ENCODE assay signal across 9 cellular contexts in genomic region chr16:89491238-89491869, GRCh38. TPM values are rescaled to one million over a fixed set of nuclear protein-coding genes. Genes with fewer than 3 reads are reported as not detected.
DNase-seq lines count a peak whose midpoint lies in the region; ATAC-seq, FAIRE-seq and TF ChIP-seq lines count a peak whose summit lies in the region.
"Had no signal": no experiment of that assay in that cellular context is flagged by ENCODE, and none has a peak within 500 bp of the region (broad histone marks: within the 10 kb centered on the region; RNA-seq: fewer than 3 reads in every experiment).

No MANE protein-coding gene starts in this region.

- H3K9ac ChIP-seq in endothelial cell of umbilical vein (replicated peaks; ENCODE audit: extremely low read depth, insufficient read depth, low read length) (peak overlapping the region; percentile 75), neuronal stem cell (ENCODE audit: low read depth, low read length, poor library complexity) (peak overlapping the region; percentile 82)

- no peak for ATAC-seq in left colon

- H4K20me1 ChIP-seq in endothelial cell of umbilical vein (replicated peaks; ENCODE audit: control insufficient read depth, extremely low read depth, insufficient read depth, low read length) = peaks cover 2% of the 10 kb centered on the region

- peak; percentile 44 for DNase-seq in SKM-1 treated with dmso at 0.1 percent for 144 hours (lab: John Stamatoyannopoulos, UW; ENCODE audit: unreplicated experiment)
- DNase-seq in SKM-1 (lab: John Stamatoyannopoulos, UW; ENCODE audit: unreplicated experiment) = no peak
- peak; percentile 75 for DNase-seq in RKO (ENCODE audit: low spot score)
- DNase-seq in endothelial cell of umbilical vein (ENCODE audit: low read depth, low spot score) = no peak
- peak; percentile 31 for DNase-seq in neuronal stem cell (ENCODE audit: low spot score)
- no peak for DNase-seq in hippocampal formation (lab: John Stamatoyannopoulos, UW)
- no peak for DNase-seq in amniotic stem cell (lab: John Stamatoyannopoulos, UW)
- no peak for DNase-seq in left colon

- no peak overlapping the region for H2BK15ac ChIP-seq in neuronal stem cell (ENCODE audit: low read length)

- H4K8ac ChIP-seq in neuronal stem cell (ENCODE audit: low read depth, low read length) = no peak overlapping the region

- H4K91ac ChIP-seq in neuronal stem cell (ENCODE audit: low read depth, low read length, poor library complexity) = no peak overlapping the region

- H3K9me1 ChIP-seq in endothelial cell of umbilical vein (replicated peaks; ENCODE audit: control insufficient read depth, extremely low read depth, insufficient read depth, low read length) = no peaks in the 10 kb centered on the region

- TF ChIP-seq CTCF in endothelial cell of umbilical vein (IDR thresholded peaks at IDR 0.05; ENCODE audit: extremely low read depth in 1 of 2, insufficient read depth in 1 of 2, low read depth in 1 of 2, low read length in 2 of 2) = peak in 1 of 2 donors; percentile 10

- H3K27me3 ChIP-seq in endothelial cell of umbilical vein (ENCODE audit: control insufficient read depth in 2 of 2, insufficient read depth in 2 of 2, low read length in 2 of 2) (no peaks in the 10 kb centered on the region), neuronal stem cell (ENCODE audit: control insufficient read depth in 3 of 3, insufficient read depth in 3 of 3, low read depth in 1 of 3, low read length in 3 of 3) (no peaks in the 10 kb centered on the region)

- CTCF ChIA-PET in endothelial cell of umbilical vein (lab: Charles Lee) = interaction anchor here (1.2 to 2.8 kb wide), 3 partner anchors 17 to 81 kb away, joined by 3 to 11 read pairs (median 5); partner anchors contain the start of gene SPG7

- H3K4me1 ChIP-seq in endothelial cell of umbilical vein (ENCODE audit: control insufficient read depth, extremely low read depth, insufficient read depth, low read length) (peaks cover 23% of the 10 kb centered on the region), neuronal stem cell (ENCODE audit: control insufficient read depth in 2 of 2, insufficient read depth in 1 of 2, low read depth in 1 of 2, low read length in 2 of 2) (peaks cover 11 to 31% of the 10 kb centered on the region in 2 donors)

- H3K79me2 ChIP-seq in endothelial cell of umbilical vein (ENCODE audit: control insufficient read depth, insufficient read depth, low read length) = peaks cover 47% of the 10 kb centered on the region

- H3K36me3 ChIP-seq in endothelial cell of umbilical vein (ENCODE audit: control insufficient read depth in 2 of 2, extremely low read depth in 1 of 2, insufficient read depth in 2 of 2, low read length in 2 of 2) (peaks cover 0 to 2% of the 10 kb centered on the region in 2 experiments), neuronal stem cell (replicated peaks in 1 of 2; ENCODE audit: control insufficient read depth in 2 of 2, insufficient read depth in 2 of 2, low read length in 2 of 2) (peaks cover 3 to 10% of the 10 kb centered on the region in 2 donors)

- WGBS in neuronal stem cell (ENCODE audit: extremely low coverage in 2 of 2, insufficient read length in 2 of 2, insufficient replicate concordance in 1 of 2), 2 donors = no CpG with 5 or more reads among the region's 22 CpGs

- intact Hi-C loops in endothelial cell of umbilical vein (cut with micrococcal nuclease) (loop anchor here (2.0 kb wide), 2 partner anchors 81 to 161 kb away; no protein-coding TSS in a partner anchor), left colon (cut with DNase I, micrococcal nuclease) (no loop called here)

- peak overlapping the region; percentile 55 for H3K27ac ChIP-seq in endothelial cell of umbilical vein (ENCODE audit: insufficient read depth, low read depth, low read length)
- no peak overlapping the region for H3K27ac ChIP-seq in neuronal stem cell (replicated peaks; ENCODE audit: low read length)

- H3K4ac ChIP-seq in neuronal stem cell (ENCODE audit: low read length) = no peak overlapping the region

- peak overlapping the region; percentile 30 to 76 (median 69) for H3K4me3 ChIP-seq in endothelial cell of umbilical vein (replicated peaks in 1 of 3; ENCODE audit: insufficient read depth in 1 of 3, low read depth in 1 of 3, low read length in 3 of 3)
- peak overlapping the region; percentile 63 to 97 for H3K4me3 ChIP-seq in neuronal stem cell (ENCODE audit: low read length in 2 of 2)

- H3K4me2 ChIP-seq in endothelial cell of umbilical vein (ENCODE audit: insufficient read depth, low read length) = peak overlapping the region; percentile 96
- H3K4me2 ChIP-seq in neuronal stem cell (ENCODE audit: insufficient read depth, low read length, poor library complexity, severe bottlenecking) = peak overlapping the region; percentile 89

- H2BK12ac ChIP-seq in neuronal stem cell (ENCODE audit: low read length) = no peak overlapping the region

- peak overlapping the region; percentile 67 for H3K23ac ChIP-seq in neuronal stem cell (ENCODE audit: low read depth, low read length, poor library complexity)

- H2BK120ac ChIP-seq in neuronal stem cell (ENCODE audit: low read depth, low read length) = no peak overlapping the region

- no peak overlapping the region for H3K14ac ChIP-seq in neuronal stem cell (ENCODE audit: low read length)

- peaks cover 6% of the 10 kb centered on the region for H3K79me1 ChIP-seq in neuronal stem cell (ENCODE audit: low read depth, low read length)

- H3K9me3 ChIP-seq in endothelial cell of umbilical vein (replicated peaks; ENCODE audit: control insufficient read depth, insufficient read depth, low read length) (no peaks in the 10 kb centered on the region), neuronal stem cell (replicated peaks in 1 of 2; ENCODE audit: control insufficient read depth in 2 of 2, insufficient read depth in 1 of 2, low read depth in 1 of 2, low read length in 2 of 2) (no peaks in the 10 kb centered on the region)

- dilution Hi-C loops in endothelial cell of umbilical vein (cut with MboI; ENCODE audit: extremely low pct_ligation_motif_present, low sequenced_read_pairs) = no loop called here

- no peak overlapping the region for H3K18ac ChIP-seq in neuronal stem cell (ENCODE audit: low read length)

- H2AFZ ChIP-seq in endothelial cell of umbilical vein (ENCODE audit: low read depth, low read length) (peak overlapping the region; percentile 51), neuronal stem cell (ENCODE audit: low read length) (peak overlapping the region; percentile 81)

- no peak overlapping the region for H2AK5ac ChIP-seq in neuronal stem cell (ENCODE audit: low read depth, low read length)

- peak overlapping the region; percentile 90 for H2BK5ac ChIP-seq in neuronal stem cell (ENCODE audit: low read length)

- TSS peak; percentile 67 for BruUV-seq in endothelial cell of umbilical vein (replicated peaks; lab: Mats Ljungman, UMichigan)

- TF ChIP-seq POLR2A in endothelial cell of umbilical vein (IDR thresholded peaks at IDR 0.05; ENCODE audit: low read depth, low read length) = no peak

- FAIRE-seq in endothelial cell of umbilical vein (lab: Jason Lieb, UNC) = peak; percentile 81
- FAIRE-seq: islet of Langerhans had no signal

- POLR2A ChIA-PET in endothelial cell of umbilical vein (lab: Charles Lee) = interaction anchor here (0.6 kb wide), 1 partner anchor 10 kb away, joined by 6 read pairs; no protein-coding TSS in a partner anchor

TF ChIP-seq in endothelial cell of umbilical vein, 7 proteins besides CTCF, POLR2A, EP300 and RAD21:
- TF ChIP-seq MYC (IDR thresholded peaks at IDR 0.05; ENCODE audit: low read depth, low read length) (no peak), EZH2 (IDR thresholded peaks at IDR 0.05; ENCODE audit: borderline replicate concordance, low read depth, low read length, severe bottlenecking) (no peak), POLR2AphosphoS5 (IDR thresholded peaks at IDR 0.05; ENCODE audit: insufficient read depth, low read depth, low read length) (no peak), JUN (IDR thresholded peaks at IDR 0.05; ENCODE audit: borderline replicate concordance, insufficient read depth, insufficient read length, low read depth) (no peak), FOS (IDR thresholded peaks at IDR 0.05; ENCODE audit: borderline replicate concordance, insufficient read depth, low read length) (no peak), MAX (IDR thresholded peaks at IDR 0.05; ENCODE audit: insufficient read depth, insufficient read length) (no peak), GATA2 (IDR thresholded peaks at IDR 0.05; ENCODE audit: insufficient read depth, insufficient read length, low read depth, low read length) (no peak)
TF ChIP-seq in endothelial cell of umbilical vein: peak in this region for 0.

RNA-seq across cellular contexts. Expression of gene ANKRD11, which starts 1.0 kb away (rescaled TPM):
- 184 and 191 TPM in 2 replicates for total RNA-seq in endothelial cell of umbilical vein
- polyA plus RNA-seq in endothelial cell of umbilical vein = 49.5 and 55.8 TPM in 2 replicates
- 47.8 and 59.7 TPM in 2 replicates for polyA plus RNA-seq in endothelial cell of umbilical vein (2011; cell fraction: cytosol; rRNA removed)
- 194 and 236 TPM in 2 replicates for polyA plus RNA-seq in endothelial cell of umbilical vein (2011; cell fraction: nucleus; rRNA removed)
- polyA plus RNA-seq in endothelial cell of umbilical vein (2012) = 87.0 and 89.3 TPM in 2 replicates
- polyA minus RNA-seq in endothelial cell of umbilical vein = 99.2 and 130 TPM in 2 replicates
- polyA minus RNA-seq in endothelial cell of umbilical vein (2011; cell fraction: cytosol; rRNA and poly(A)+ RNA removed) = 32.7 TPM
- polyA minus RNA-seq in endothelial cell of umbilical vein (2011; cell fraction: nucleus; rRNA and poly(A)+ RNA removed) = 115 and 144 TPM in 2 replicates
- 65.4 TPM for polyA plus RNA-seq in neuronal stem cell (2013, experiment 1 of 2)
- polyA plus RNA-seq in neuronal stem cell (2013, experiment 2 of 2) = 69.8 TPM
- 100 to 1,000 TPM in 1 of 2 donors, 10 to 100 TPM in 1; 82.5 to 135 TPM for total RNA-seq in left colon

RNA-seq across cellular contexts. Expression of gene SPG7, which starts 16.8 kb away (rescaled TPM):
- total RNA-seq in endothelial cell of umbilical vein (139 and 146 TPM in 2 replicates), left colon (100 to 1,000 TPM; 106 to 146 TPM)
- polyA plus RNA-seq in endothelial cell of umbilical vein = 85.8 and 90.2 TPM in 2 replicates
- 50.3 and 54.0 TPM in 2 replicates for polyA plus RNA-seq in endothelial cell of umbilical vein (2011; cell fraction: cytosol; rRNA removed)
- polyA plus RNA-seq in endothelial cell of umbilical vein (2011; cell fraction: nucleus; rRNA removed) = 424 and 453 TPM in 2 replicates
- 77.0 and 77.7 TPM in 2 replicates for polyA plus RNA-seq in endothelial cell of umbilical vein (2012)
- polyA minus RNA-seq in endothelial cell of umbilical vein = 92.3 and 122 TPM in 2 replicates
- 44.9 TPM for polyA minus RNA-seq in endothelial cell of umbilical vein (2011; cell fraction: cytosol; rRNA and poly(A)+ RNA removed)
- polyA minus RNA-seq in endothelial cell of umbilical vein (2011; cell fraction: nucleus; rRNA and poly(A)+ RNA removed) = 149 and 150 TPM in 2 replicates
- polyA plus RNA-seq in neuronal stem cell (2013, experiment 1 of 2) = 43.4 TPM
- polyA plus RNA-seq in neuronal stem cell (2013, experiment 2 of 2) = 47.1 TPM

Comparison
In these comparisons a context has a peak if more than half of its experiments do, and no peak if none do; other contexts are left out.
1. DNase-seq: peak in SKM-1 treated with dmso at 0.1 percent for 144 hours (single experiment), RKO (single experiment) and neuronal stem cell (single experiment); none in SKM-1 (single experiment), endothelial cell of umbilical vein (single experiment), hippocampal formation (0 of 2), amniotic stem cell (single experiment) and left colon (0 of 2).